ENCODE assay signal across 10 cellular contexts in genomic region chr7:130349911-130350782, GRCh38. TPM values are rescaled to one million over a fixed set of nuclear protein-coding genes. Genes with fewer than 3 reads are reported as not detected.
DNase-seq lines count a peak whose midpoint lies in the region; ATAC-seq and TF ChIP-seq lines count a peak whose summit lies in the region.
"Had no signal": no experiment of that assay in that cellular context is flagged by ENCODE, and none has a peak within 500 bp of the region (broad histone marks: within the 10 kb centered on the region; RNA-seq: fewer than 3 reads in every experiment).

No MANE protein-coding gene starts in this region.

- H3K36me3 Mint-ChIP-seq in mesothelial cell of epicardium, result no peaks in the 10 kb centered on the region
- no peaks in the 10 kb centered on the region for H3K36me3 Mint-ChIP-seq in activated T-cell treated with anti-CD3 and anti-CD28 coated beads, Interleukin-2, amount 50 U/mL, for 24 hours (ENCODE audit: low read depth)

- H3K4me3 Mint-ChIP-seq in mesothelial cell of epicardium, result peak overlapping the region; percentile 1
- no peak overlapping the region for H3K4me3 Mint-ChIP-seq in activated T-cell treated with anti-CD3 and anti-CD28 coated beads, Interleukin-2, amount 50 U/mL, for 24 hours

- H3K4me3 ChIP-seq in NB4 (ENCODE audit: low read depth, low read length), result no peak overlapping the region
- no peak overlapping the region for H3K4me3 ChIP-seq in choroid plexus epithelial cell (ENCODE audit: low read depth, low read length)

- no peak for ATAC-seq in HG03159 (IDR thresholded peaks at IDR 0.05; ENCODE audit: unreplicated experiment)
- ATAC-seq in HG02852 (IDR thresholded peaks at IDR 0.05; ENCODE audit: unreplicated experiment), result no peak

- TF ChIP-seq CTCF in NB4 (IDR thresholded peaks at IDR 0.05; ENCODE audit: low read depth, low read length) (no peak), choroid plexus epithelial cell (conservative IDR thresholded peaks at IDR 0.05; ENCODE audit: low read depth, low read length) (no peak), mesothelial cell of epicardium (IDR thresholded peaks at IDR 0.05; ENCODE audit: unreplicated experiment) (no peak)

- H3K9me3 Mint-ChIP-seq in mesothelial cell of epicardium, result no peaks in the 10 kb centered on the region
- H3K9me3 Mint-ChIP-seq in activated T-cell treated with anti-CD3 and anti-CD28 coated beads, Interleukin-2, amount 50 U/mL, for 24 hours, result no peaks in the 10 kb centered on the region

- H3K4me1 Mint-ChIP-seq in mesothelial cell of epicardium, result peaks cover 58% of the 10 kb centered on the region
- peaks cover 25% of the 10 kb centered on the region for H3K4me1 Mint-ChIP-seq in activated T-cell treated with anti-CD3 and anti-CD28 coated beads, Interleukin-2, amount 50 U/mL, for 24 hours (ENCODE audit: low read depth)

- DNase-seq in CD1c-positive myeloid dendritic cell (ENCODE audit: extremely low spot score) (peak; percentile 25), NB4 (ENCODE audit: low read depth) (peak; percentile 72), choroid plexus epithelial cell (ENCODE audit: low read depth) (peak; percentile 82), mesothelial cell of epicardium (ENCODE audit: low spot score in 2 of 2, unreplicated experiment in 2 of 2) (no peak), nucleus accumbens (lab: John Stamatoyannopoulos, UW) (no peak)
- no peak for DNase-seq in activated T-cell treated with anti-CD3 and anti-CD28 coated beads, Interleukin-2, amount 50 U/mL, for 24 hours
- DNase-seq: Calu3 had no signal

- TF ChIP-seq POLR2A in NB4 (IDR thresholded peaks at IDR 0.05; ENCODE audit: extremely low read depth, insufficient read length), result no peak

- no peaks in the 10 kb centered on the region for H3K27me3 Mint-ChIP-seq in mesothelial cell of epicardium (ENCODE audit: low read depth)
- H3K27me3 Mint-ChIP-seq in activated T-cell treated with anti-CD3 and anti-CD28 coated beads, Interleukin-2, amount 50 U/mL, for 24 hours, result peaks cover 3% of the 10 kb centered on the region

- peak overlapping the region; percentile 93 for H3K27ac Mint-ChIP-seq in mesothelial cell of epicardium
- no peak overlapping the region for H3K27ac Mint-ChIP-seq in activated T-cell treated with anti-CD3 and anti-CD28 coated beads, Interleukin-2, amount 50 U/mL, for 24 hours

RNA-seq across cellular contexts. Expression of gene CPA5, which starts 5.5 kb away (rescaled TPM):
- 0.58 TPM in 1 of 3 replicates, not detected in the others for total RNA-seq in mesothelial cell of epicardium
- total RNA-seq: Calu3, M059J had no signal

RNA-seq across cellular contexts. Expression of gene CPA1, which starts 30.1 kb away (rescaled TPM):
- 0.75 to 1.4 TPM (median 1.1 TPM) in 3 replicates for total RNA-seq in mesothelial cell of epicardium
- total RNA-seq: Calu3, M059J had no signal

RNA-seq across cellular contexts. Expression of gene CPA4, which starts 57.2 kb away (rescaled TPM):
- total RNA-seq in mesothelial cell of epicardium, result 3.9 to 5.8 TPM (median 4.1 TPM) in 3 replicates
- total RNA-seq: Calu3 had no signal

Comparison
In these comparisons a context has a peak if more than half of its experiments do, and no peak if none do; other contexts are left out.
1. DNase-seq: peak in CD1c-positive myeloid dendritic cell (single experiment), NB4 (single experiment) and choroid plexus epithelial cell (single experiment); none in mesothelial cell of epicardium (0 of 2), nucleus accumbens (0 of 56) and activated T-cell treated with anti-CD3 and anti-CD28 coated beads, Interleukin-2, amount 50 U/mL, for 24 hours (single experiment).